In genomic region chr19:1408300-1409203, GRCh38 we compare ENCODE assay signal across 8 cellular contexts. TPM values are rescaled to one million over a fixed set of nuclear protein-coding genes. Genes with fewer than 3 reads are reported as not detected.
A peak's percentile ranks its signal among the peaks of the same experiment; 100 is the strongest.
DNase-seq lines count a peak whose midpoint lies in the region; ATAC-seq and TF ChIP-seq lines count a peak whose summit lies in the region.

No MANE protein-coding gene starts in this region.

- CTCF ChIA-PET in PC-9 (lab: Charles Lee): no interaction called here
- CTCF ChIA-PET in activated naive CD4-positive, alpha-beta T cell treated with anti-CD3 and anti-CD28 coated beads for 36 hours (lab: Charles Lee): no interaction called here

- DNase-seq in DMS 273 (lab: John Stamatoyannopoulos, UW; ENCODE audit: unreplicated experiment) (peak; percentile 82), DMS 273 treated with DMSO at 0.1 percent for 48 hours (lab: John Stamatoyannopoulos, UW) (no peak), PC-9 (peak in 1 of 2 experiments; percentile 20), Right ventricle myocardium superior (peak; percentile 75), psoas muscle (peak; percentile 63 to 77), NCI-H1048 (lab: John Stamatoyannopoulos, UW) (no peak), NCI-H128 (lab: John Stamatoyannopoulos, UW; ENCODE audit: unreplicated experiment) (no peak)
- peak; percentile 65 for DNase-seq in activated naive CD4-positive, alpha-beta T cell treated with anti-CD3 and anti-CD28 coated beads for 36 hours

- H3K27me3 Mint-ChIP-seq in activated naive CD4-positive, alpha-beta T cell treated with anti-CD3 and anti-CD28 coated beads for 36 hours (ENCODE audit: low read depth): no peaks in the 10 kb centered on the region

- intact Hi-C loops in PC-9 (cut with micrococcal nuclease; ENCODE audit: unreplicated experiment) (loop anchor here (1.0 to 5.0 kb wide), 2 partner anchors 30 to 49 kb away; partner anchors contain the start of gene RPS15), Right ventricle myocardium superior (cut with DNase I) (no loop called here), psoas muscle (cut with DNase I) (loop anchor here (2.0 to 10.0 kb wide), 2 partner anchors 52 to 834 kb away; partner anchors contain the start of gene BSG (in 1 of the 2))
- intact Hi-C loops in activated naive CD4-positive, alpha-beta T cell treated with anti-CD3 and anti-CD28 coated beads for 36 hours (cut with micrococcal nuclease): loop anchor here (5.0 to 10.0 kb wide), 4 partner anchors 244 to 746 kb away; partner anchors contain the start of genes CNN2, KLF16, RNF126 and RNU6-2

- H3K9me3 Mint-ChIP-seq in activated naive CD4-positive, alpha-beta T cell treated with anti-CD3 and anti-CD28 coated beads for 36 hours: no peaks in the 10 kb centered on the region

- H4K20me1 ChIP-seq in PC-9 (ENCODE audit: insufficient read depth): peaks cover 43% of the 10 kb centered on the region

- H3K9me2 ChIP-seq in PC-9 (ENCODE audit: insufficient read depth): no peaks in the 10 kb centered on the region

- H3K27ac Mint-ChIP-seq in activated naive CD4-positive, alpha-beta T cell treated with anti-CD3 and anti-CD28 coated beads for 36 hours: peak overlapping the region; percentile 92

- no peaks in the 10 kb centered on the region for H3K27me3 ChIP-seq in PC-9 (ENCODE audit: insufficient read depth, low read depth)
- H3K27me3 ChIP-seq in psoas muscle (ENCODE audit: insufficient read depth in 3 of 3, low read length in 2 of 3): no peaks in the 10 kb centered on the region

- H3K27ac ChIP-seq in PC-9 (peak overlapping the region; percentile 72), psoas muscle (peak overlapping the region; percentile 95)

- peaks cover 29% of the 10 kb centered on the region for H3K4me1 ChIP-seq in PC-9 (replicated peaks; ENCODE audit: insufficient read depth)
- H3K4me1 ChIP-seq in psoas muscle: peaks cover 52% of the 10 kb centered on the region

- H3K36me3 Mint-ChIP-seq in activated naive CD4-positive, alpha-beta T cell treated with anti-CD3 and anti-CD28 coated beads for 36 hours (ENCODE audit: low read depth): peaks cover 21% of the 10 kb centered on the region

- POLR2A ChIA-PET in PC-9 (lab: Charles Lee; ENCODE audit: unreplicated experiment): no interaction called here

- BruUV-seq in PC-9 (replicated peaks; lab: Mats Ljungman, UMichigan): TSS peak; percentile 54

- peaks cover 51% of the 10 kb centered on the region for H3K4me1 Mint-ChIP-seq in activated naive CD4-positive, alpha-beta T cell treated with anti-CD3 and anti-CD28 coated beads for 36 hours (ENCODE audit: low read depth)

- no peak overlapping the region for H2AFZ ChIP-seq in PC-9

- H3K79me2 ChIP-seq in PC-9 (ENCODE audit: low read depth): peaks cover 58% of the 10 kb centered on the region

- peak overlapping the region; percentile 92 for H3K4me3 Mint-ChIP-seq in activated naive CD4-positive, alpha-beta T cell treated with anti-CD3 and anti-CD28 coated beads for 36 hours

- peak; percentile 2 for ATAC-seq in Right ventricle myocardium superior (ENCODE audit: poor library complexity)
- peak in 1 of 4 donors; percentile 8 for ATAC-seq in psoas muscle

- WGBS in psoas muscle, 3 donors: 0 to 3% (median 1%) methylated on average over 44 to 69 of the region's 69 CpGs

- H3K9me3 ChIP-seq in PC-9 (ENCODE audit: insufficient read depth, low read depth) (no peaks in the 10 kb centered on the region), psoas muscle (no peaks in the 10 kb centered on the region)

- peaks cover 15% of the 10 kb centered on the region for H3F3A ChIP-seq in PC-9 (ENCODE audit: insufficient read depth, low read depth)

- H3K4me2 ChIP-seq in PC-9: peak overlapping the region; percentile 92

- H3K4me3 ChIP-seq in PC-9 (peak overlapping the region; percentile 81), psoas muscle (peak overlapping the region; percentile 97)

- no peak for TF ChIP-seq CTCF in PC-9 (conservative IDR thresholded peaks at IDR 0.05)
- no peak for TF ChIP-seq CTCF in psoas muscle (IDR thresholded peaks at IDR 0.05)

- H3K36me3 ChIP-seq in PC-9 (ENCODE audit: low read depth) (no peaks in the 10 kb centered on the region), psoas muscle (ENCODE audit: insufficient read depth in 1 of 2, low read depth in 1 of 2) (peaks cover 0 to 17% of the 10 kb centered on the region in 2 donors)

RNA-seq across cellular contexts. Expression of gene DAZAP1, which starts 1.2 kb away (rescaled TPM):
- total RNA-seq in PC-9 (2021) (122 and 144 TPM in 2 replicates), Right ventricle myocardium superior (82.9 TPM), psoas muscle (100 to 1,000 TPM in 1 of 4 donors, 10 to 100 TPM in 3; 59.9 to 122 (median 86.9) TPM)
- total RNA-seq in activated naive CD4-positive, alpha-beta T cell treated with anti-CD3 and anti-CD28 coated beads for 36 hours: 100 to 1,000 TPM; 253 to 265 TPM
- polyA plus RNA-seq in psoas muscle: 100 to 1,000 TPM in 1 of 3 donors, 10 to 100 TPM in 2; 68.9 to 103 (median 94.1) TPM

RNA-seq across cellular contexts. Expression of gene GAMT, which starts 7.2 kb away (rescaled TPM):
- total RNA-seq in PC-9 (2021) (27.3 and 30.9 TPM in 2 replicates), Right ventricle myocardium superior (93.5 TPM), psoas muscle (100 to 1,000 TPM; 227 to 339 (median 232) TPM)
- total RNA-seq in activated naive CD4-positive, alpha-beta T cell treated with anti-CD3 and anti-CD28 coated beads for 36 hours: 10 to 100 TPM; 23.5 to 25.0 TPM
- 100 to 1,000 TPM; 162 to 464 (median 351) TPM for polyA plus RNA-seq in psoas muscle

RNA-seq across cellular contexts. Expression of gene NDUFS7, which starts 24.8 kb away (rescaled TPM):
- 67.5 and 83.5 TPM in 2 replicates for total RNA-seq in PC-9 (2021)
- total RNA-seq in activated naive CD4-positive, alpha-beta T cell treated with anti-CD3 and anti-CD28 coated beads for 36 hours: 100 to 1,000 TPM; 138 to 148 TPM
- 461 TPM for total RNA-seq in Right ventricle myocardium superior
- total RNA-seq in psoas muscle: 100 to 1,000 TPM; 230 to 338 (median 308) TPM
- polyA plus RNA-seq in psoas muscle: 100 to 1,000 TPM; 177 to 423 (median 294) TPM

RNA-seq across cellular contexts. Expression of gene RPS15, which starts 29.6 kb away (rescaled TPM):
- total RNA-seq in PC-9 (2021): 967 and 1,004 TPM in 2 replicates
- total RNA-seq in activated naive CD4-positive, alpha-beta T cell treated with anti-CD3 and anti-CD28 coated beads for 36 hours: 1,000 to 10,000 TPM; 1,902 to 1,906 TPM
- total RNA-seq in Right ventricle myocardium superior: 671 TPM
- 100 to 1,000 TPM; 697 to 992 (median 943) TPM for total RNA-seq in psoas muscle
- polyA plus RNA-seq in psoas muscle: 1,000 to 10,000 TPM; 2,739 to 4,077 (median 3,158) TPM

RNA-seq across cellular contexts. Expression of gene APC2, which starts 41.4 kb away (rescaled TPM):
- total RNA-seq in PC-9 (2021) (1.6 and 2.7 TPM in 2 replicates), Right ventricle myocardium superior (0.22 TPM), psoas muscle (under 1 TPM; 0.04 to 0.06 (median 0.05) TPM)
- under 1 TPM; 0.07 to 0.12 TPM for total RNA-seq in activated naive CD4-positive, alpha-beta T cell treated with anti-CD3 and anti-CD28 coated beads for 36 hours
- under 1 TPM in 2 of 3 donors, not detected in 1; 0.01 to 0.03 TPM for polyA plus RNA-seq in psoas muscle

Comparison
In these comparisons a context has a peak if more than half of its experiments do, and no peak if none do; other contexts are left out.
1. DNase-seq: peak in DMS 273 (single experiment), activated naive CD4-positive, alpha-beta T cell treated with anti-CD3 and anti-CD28 coated beads for 36 hours (single experiment), Right ventricle myocardium superior (single experiment) and psoas muscle (2 of 2); none in DMS 273 treated with DMSO at 0.1 percent for 48 hours (single experiment), NCI-H1048 (single experiment) and NCI-H128 (single experiment).